1 cellular context compared by ENCODE assay signal in the genomic region with DNA sequence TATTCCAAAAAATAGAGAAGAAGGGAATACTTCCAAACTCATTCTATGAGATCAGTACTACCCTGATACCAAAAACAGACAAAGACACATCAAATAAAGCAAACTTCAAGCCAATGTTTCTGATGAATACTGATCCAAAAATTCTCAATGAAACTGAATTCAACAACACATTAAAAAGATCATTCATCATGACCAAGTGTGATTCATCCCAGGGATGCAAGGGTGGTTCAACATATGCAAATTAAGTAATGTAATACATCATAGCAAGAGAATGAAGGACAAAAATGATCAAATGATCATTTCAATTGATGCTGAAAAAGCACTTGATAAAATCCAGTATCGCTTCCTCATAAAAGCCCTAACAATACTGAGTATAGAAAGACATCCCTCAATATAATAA.
TF ChIP-seq lines count a peak whose summit lies in the region.

No MANE protein-coding gene starts in this region.

TF ChIP-seq in HCT116, 20 proteins besides CTCF, POLR2A, EP300 and RAD21:
- no peak for TF ChIP-seq ELF1 (IDR thresholded peaks at IDR 0.05; ENCODE audit: borderline replicate concordance, low read depth)
- TF ChIP-seq, protein P1, sequence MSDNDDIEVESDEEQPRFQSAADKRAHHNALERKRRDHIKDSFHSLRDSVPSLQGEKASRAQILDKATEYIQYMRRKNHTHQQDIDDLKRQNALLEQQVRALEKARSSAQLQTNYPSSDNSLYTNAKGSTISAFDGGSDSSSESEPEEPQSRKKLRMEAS (IDR thresholded peaks at IDR 0.05), result no peak
TF ChIP-seq in HCT116: peak in this region for 0.
